In genomic region chr15:53534105-53534839, GRCh38 we compare ENCODE assay signal across 26 cellular contexts.
DNase-seq lines count a peak whose midpoint lies in the region; ATAC-seq, FAIRE-seq and TF ChIP-seq lines count a peak whose summit lies in the region.
"Had no signal": no experiment of that assay in that cellular context is flagged by ENCODE, and none has a peak within 500 bp of the region (broad histone marks: within the 10 kb centered on the region; RNA-seq: fewer than 3 reads in every experiment).

No MANE protein-coding gene starts in this region.

- TF ChIP-seq EP300 in A549 (IDR thresholded peaks at IDR 0.05), result peak; percentile 98 to 99

- CTCF ChIA-PET in A549 (lab: Yijun Ruan, JAX), result interaction anchor here (1.1 kb wide), 1 partner anchor 77 kb away, joined by 3 read pairs; no protein-coding TSS in a partner anchor

- peak; percentile 98 for FAIRE-seq in A549 (lab: Jason Lieb, UNC)
- FAIRE-seq in bronchial epithelial cell (lab: Jason Lieb, UNC), result no peak
- FAIRE-seq: D721Med, K562 had no signal

- peak overlapping the region; percentile 85 to 88 for H3K27ac ChIP-seq in A549
- peak overlapping the region in 1 of 3 donors; percentile 55 for H3K27ac ChIP-seq in right lobe of liver
- H3K27ac ChIP-seq: C4-2B, SK-N-MC had no signal

- peaks cover 0 to 6% of the 10 kb centered on the region in 2 donors for H3K9me3 Mint-ChIP-seq in stimulated activated naive CD8-positive, alpha-beta T cell treated with anti-CD3 and anti-CD28 coated beads, Interleukin-15, amount 100 ng/mL, for 72 hours

- peak; percentile 19 to 94 for DNase-seq in A549 (ENCODE audit: low read depth in 1 of 2, low spot score in 1 of 2)
- DNase-seq in NCI-H226, result peak; percentile 83
- peak; percentile 61 for DNase-seq in bronchial epithelial cell (ENCODE audit: low read depth)
- no peak for DNase-seq in right lobe of liver
- no peak for DNase-seq in NK-92 (lab: John Stamatoyannopoulos, UW; ENCODE audit: unreplicated experiment)
- DNase-seq in hepatic stellate cell (ENCODE audit: low spot score), result no peak
- DNase-seq in stimulated activated naive CD8-positive, alpha-beta T cell treated with anti-CD3 and anti-CD28 coated beads, Interleukin-15, amount 100 ng/mL, for 72 hours, result no peak
- DNase-seq: 8988T; AML-193; CD8-positive, alpha-beta memory T cell; EL; GF-D8; MM.1S; NCI-H1048; NCI-H1436; NCI-H187 treated with DMSO at 0.1 percent for 48 hours; NCI-H2107; NCI-H2227 treated with DMSO at 0.1 percent for 48 hours; NCI-H524; NCI-H774; SHP77; SW 1271 had no signal

- H3K27me3 ChIP-seq in bronchial epithelial cell (ENCODE audit: control insufficient read depth, insufficient read depth, low read length) (no peaks in the 10 kb centered on the region), right lobe of liver (no peaks in the 10 kb centered on the region)

- WGBS in A549 (ENCODE audit: missing lambda C conversion rate), result 29% methylated on average over 2 of the region's 2 CpGs
- 59% methylated on average over 2 of the region's 2 CpGs for WGBS in right lobe of liver (ENCODE audit: insufficient coverage, low coverage, low lambda C conversion rate, missing lambda C conversion rate)

- peak in 1 of 2 experiments; percentile 78; a peak in 3 of 5 replicates for TF ChIP-seq RAD21 in A549 (conservative IDR thresholded peaks at IDR 0.05 in 1 of 2, IDR thresholded peaks at IDR 0.05 in 1 of 2)

- ATAC-seq in A549 (peak; percentile 85 to 86), right lobe of liver (peak in 3 of 4 donors; percentile 50 to 85 (median 84))
- ATAC-seq in stimulated activated naive CD8-positive, alpha-beta T cell treated with anti-CD3 and anti-CD28 coated beads, Interleukin-15, amount 100 ng/mL, for 72 hours, result no peak
- ATAC-seq: K562 had no signal

- no peaks in the 10 kb centered on the region for H3K4me1 Mint-ChIP-seq in stimulated activated naive CD8-positive, alpha-beta T cell treated with anti-CD3 and anti-CD28 coated beads, Interleukin-15, amount 100 ng/mL, for 72 hours
- H3K4me1 Mint-ChIP-seq: CD8-positive, alpha-beta memory T cell had no signal

- H3K27ac Mint-ChIP-seq in stimulated activated naive CD8-positive, alpha-beta T cell treated with anti-CD3 and anti-CD28 coated beads, Interleukin-15, amount 100 ng/mL, for 72 hours, result no peak overlapping the region
- H3K27ac Mint-ChIP-seq: CD8-positive, alpha-beta memory T cell had no signal

- no peaks in the 10 kb centered on the region for H3K36me3 ChIP-seq in bronchial epithelial cell (ENCODE audit: control insufficient read depth, insufficient read depth, low read length)
- H3K36me3 ChIP-seq in right lobe of liver, result no peaks in the 10 kb centered on the region

- H3K4me3 ChIP-seq in A549 (no peak overlapping the region; the same call in 2 of the 3 replicates), bronchial epithelial cell (ENCODE audit: low read depth, low read length) (no peak overlapping the region), right lobe of liver (no peak overlapping the region)
- H3K4me3 ChIP-seq: K562, SK-N-MC had no signal

- POLR2A ChIA-PET in A549 (lab: Yijun Ruan, JAX), result no interaction called here

- TF ChIP-seq CTCF in A549 (IDR thresholded peaks at IDR 0.05) (no peak), bronchial epithelial cell (IDR thresholded peaks at IDR 0.05; ENCODE audit: insufficient read depth, low read length, severe bottlenecking) (no peak), right lobe of liver (IDR thresholded peaks at IDR 0.05) (no peak)

- H3K4me1 ChIP-seq in A549 (peaks cover 63% of the 10 kb centered on the region), right lobe of liver (peaks cover 0 to 4% (median 0%) of the 10 kb centered on the region in 4 donors)

- intact Hi-C loops in right lobe of liver (cut with DNase I), result no loop called here

- H3K9me3 ChIP-seq in A549, result no peaks in the 10 kb centered on the region
- no peaks in the 10 kb centered on the region for H3K9me3 ChIP-seq in right lobe of liver

- no peak for TF ChIP-seq POLR2A in A549 (IDR thresholded peaks at IDR 0.05; ENCODE audit: low read length)
- no peak for TF ChIP-seq POLR2A in right lobe of liver (IDR thresholded peaks at IDR 0.05)

- H3K4me2 ChIP-seq in A549, result peak overlapping the region; percentile 77

- H3K27me3 Mint-ChIP-seq in stimulated activated naive CD8-positive, alpha-beta T cell treated with anti-CD3 and anti-CD28 coated beads, Interleukin-15, amount 100 ng/mL, for 72 hours, result no peaks in the 10 kb centered on the region
- H3K27me3 Mint-ChIP-seq: CD8-positive, alpha-beta memory T cell had no signal

- H3K4me3 Mint-ChIP-seq in stimulated activated naive CD8-positive, alpha-beta T cell treated with anti-CD3 and anti-CD28 coated beads, Interleukin-15, amount 100 ng/mL, for 72 hours, result no peak overlapping the region
- H3K4me3 Mint-ChIP-seq: CD8-positive, alpha-beta memory T cell had no signal

TF ChIP-seq in A549, 52 proteins besides CTCF, POLR2A, EP300 and RAD21 (continues in another document):
- TF ChIP-seq MAX (IDR thresholded peaks at IDR 0.05) (peak; percentile 60; the same call in 1 of the 2 replicates), FOXS1 (CRISPR knock-in tag; IDR thresholded peaks at IDR 0.05) (no peak), ZC3H11A (IDR thresholded peaks at IDR 0.05) (no peak), CHD2 (IDR thresholded peaks at IDR 0.05; ENCODE audit: low read length, partially characterized antibody) (no peak), EHMT2 (IDR thresholded peaks at IDR 0.05; ENCODE audit: low read depth) (no peak), ELK1 (IDR thresholded peaks at IDR 0.05; ENCODE audit: low read depth, low read length) (no peak), ATOH8 (CRISPR knock-in tag; IDR thresholded peaks at IDR 0.05; ENCODE audit: low read depth) (no peak), ZSCAN20 (CRISPR knock-in tag; IDR thresholded peaks at IDR 0.05) (no peak), CEBPB (IDR thresholded peaks at IDR 0.05) (peak; percentile 99 to 100), ESRRA (IDR thresholded peaks at IDR 0.05; ENCODE audit: borderline replicate concordance, low read length) (no peak), MAFK (IDR thresholded peaks at IDR 0.05; ENCODE audit: partially characterized antibody) (no peak), FOSB (CRISPR knock-in tag; IDR thresholded peaks at IDR 0.05) (no peak), CBX2 (IDR thresholded peaks at IDR 0.05; ENCODE audit: borderline replicate concordance, low read depth) (no peak), JUN (IDR thresholded peaks at IDR 0.05) (peak; percentile 98 to 100), ZFP36 (IDR thresholded peaks at IDR 0.05; ENCODE audit: borderline replicate concordance, partially characterized antibody) (no peak), GATA3 (IDR thresholded peaks at IDR 0.05; ENCODE audit: borderline replicate concordance) (peak; percentile 97), PHF8 (IDR thresholded peaks at IDR 0.05; ENCODE audit: borderline replicate concordance, low read depth) (no peak), FOSL2 (IDR thresholded peaks at IDR 0.05) (peak; percentile 99), FOSL2 (CRISPR knock-in tag; IDR thresholded peaks at IDR 0.05) (peak; percentile 98), SREBF2 (IDR thresholded peaks at IDR 0.05) (no peak), RFX5 (IDR thresholded peaks at IDR 0.05) (peak; percentile 22; the same call in 1 of the 2 replicates), TP53 (CRISPR knock-in tag; IDR thresholded peaks at IDR 0.05) (no peak), POLR2AphosphoS2 (conservative IDR thresholded peaks at IDR 0.05; ENCODE audit: low read length) (no peak), SMC3 (IDR thresholded peaks at IDR 0.05) (peak; percentile 66), NR3C1 (IDR thresholded peaks at IDR 0.05) (no peak), KDM1A (IDR thresholded peaks at IDR 0.05; ENCODE audit: low read depth) (no peak), BHLHE40 (IDR thresholded peaks at IDR 0.05; ENCODE audit: low read depth, low read length) (no peak), NFE2L2 (conservative IDR thresholded peaks at IDR 0.05; ENCODE audit: low read length) (no peak), KDM5A (IDR thresholded peaks at IDR 0.05) (no peak), JUNB (IDR thresholded peaks at IDR 0.05) (peak; percentile 100), CBX8 (IDR thresholded peaks at IDR 0.05) (no peak)
- TF ChIP-seq, protein P1, sequence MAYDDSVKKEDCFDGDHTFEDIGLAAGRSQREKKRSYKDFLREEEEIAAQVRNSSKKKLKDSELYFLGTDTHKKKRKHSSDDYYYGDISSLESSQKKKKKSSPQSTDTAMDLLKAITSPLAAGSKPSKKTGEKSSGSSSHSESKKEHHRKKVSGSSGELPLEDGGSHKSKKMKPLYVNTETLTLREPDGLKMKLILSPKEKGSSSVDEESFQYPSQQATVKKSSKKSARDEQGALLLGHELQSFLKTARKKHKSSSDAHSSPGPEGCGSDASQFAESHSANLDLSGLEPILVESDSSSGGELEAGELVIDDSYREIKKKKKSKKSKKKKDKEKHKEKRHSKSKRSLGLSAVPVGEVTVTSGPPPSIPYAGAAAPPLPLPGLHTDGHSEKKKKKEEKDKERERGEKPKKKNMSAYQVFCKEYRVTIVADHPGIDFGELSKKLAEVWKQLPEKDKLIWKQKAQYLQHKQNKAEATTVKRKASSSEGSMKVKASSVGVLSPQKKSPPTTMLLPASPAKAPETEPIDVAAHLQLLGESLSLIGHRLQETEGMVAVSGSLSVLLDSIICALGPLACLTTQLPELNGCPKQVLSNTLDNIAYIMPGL (CRISPR knock-in tag; IDR thresholded peaks at IDR 0.05; ENCODE audit: borderline replicate concordance), result no peak

Comparison
In these comparisons a context has a peak if more than half of its experiments do, and no peak if none do; other contexts are left out.
1. DNase-seq: peak in A549 (2 of 2), NCI-H226 (single experiment) and bronchial epithelial cell (single experiment); none in right lobe of liver (0 of 3), NK-92 (single experiment), hepatic stellate cell (single experiment) and stimulated activated naive CD8-positive, alpha-beta T cell treated with anti-CD3 and anti-CD28 coated beads, Interleukin-15, amount 100 ng/mL, for 72 hours (0 of 2).